Comparison of ENCODE assay signal across 8 cellular contexts in the genomic region with DNA sequence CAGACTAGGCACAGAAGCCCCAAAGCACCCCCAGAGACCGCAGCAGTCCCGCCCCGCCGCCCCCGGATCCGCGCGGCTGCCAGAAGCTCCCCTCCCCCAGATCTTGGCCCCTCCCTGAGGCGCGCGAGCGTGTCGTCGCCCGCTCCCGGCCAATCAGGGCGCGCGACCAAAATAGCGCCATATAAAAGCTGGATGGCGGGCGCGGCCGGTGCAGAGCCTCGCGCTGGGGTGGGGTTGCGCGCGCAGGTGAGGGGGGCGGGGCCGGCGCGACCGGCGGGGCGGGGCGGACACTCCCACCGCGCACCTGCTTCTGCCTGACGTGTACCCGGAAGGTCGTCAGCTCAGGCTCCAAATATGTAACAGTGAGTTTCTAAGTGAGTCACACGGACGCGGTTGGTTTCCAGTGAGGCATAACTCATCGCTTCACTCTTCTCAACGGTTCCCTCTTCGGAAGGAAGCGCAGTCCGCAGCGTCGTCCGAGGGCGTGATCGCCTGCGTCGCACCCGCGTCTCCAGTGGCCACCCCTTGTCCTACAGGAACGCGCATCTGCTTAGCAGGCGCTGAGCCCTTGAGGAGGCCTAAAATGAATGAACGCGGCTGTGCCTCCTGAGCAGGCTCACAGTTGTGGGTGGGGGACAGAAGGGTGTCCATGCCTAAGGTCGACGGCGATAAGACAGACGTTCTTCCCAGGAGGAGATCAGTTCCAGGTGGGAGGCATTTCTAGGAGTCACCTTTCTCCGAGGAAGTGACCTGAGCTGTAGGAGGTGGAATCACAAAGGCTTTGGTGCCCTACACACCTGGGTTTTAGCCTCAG. TPM values are rescaled to one million over a fixed set of nuclear protein-coding genes. Genes with fewer than 3 reads are reported as not detected.
DNase-seq lines count a peak whose midpoint lies in the region; ATAC-seq and TF ChIP-seq lines count a peak whose summit lies in the region.

No MANE protein-coding gene starts in this region.

- H3K23ac ChIP-seq in H9 (ENCODE audit: insufficient read length, low read depth, low read length) = no peak overlapping the region

- H3K56ac ChIP-seq in H9 (ENCODE audit: insufficient read length, low read depth, low read length) = peak overlapping the region; percentile 88

- H3K79me2 ChIP-seq in H9 (ENCODE audit: insufficient read depth, low read length) = no peaks in the 10 kb centered on the region

- H2BK120ac ChIP-seq in H9 (ENCODE audit: low read depth, low read length, poor library complexity, severe bottlenecking) = peak overlapping the region; percentile 99

- H3K4me1 Mint-ChIP-seq in H9 = peaks cover 28 to 32% of the 10 kb centered on the region in 2 experiments

- peak overlapping the region; percentile 81 for H3K9ac ChIP-seq in H9 (ENCODE audit: extremely low read depth, insufficient read length, low read length)

- peak overlapping the region; percentile 87 for H2BK5ac ChIP-seq in H9 (ENCODE audit: insufficient read length, low read length)

- H2BK20ac ChIP-seq in H9 (ENCODE audit: low read depth, low read length, poor library complexity, severe bottlenecking) = peak overlapping the region; percentile 61

- H3K4me1 ChIP-seq in H9 (ENCODE audit: insufficient read depth, low read length) (peaks cover 9% of the 10 kb centered on the region; the same call in 1 of the 2 replicates), gastroesophageal sphincter (peaks cover 0 to 16% (median 0%) of the 10 kb centered on the region in 3 donors), testis (no peaks in the 10 kb centered on the region)

- H3K18ac ChIP-seq in H9 (ENCODE audit: insufficient read length, low read depth, low read length) = peak overlapping the region; percentile 99

- H3K79me1 ChIP-seq in H9 (ENCODE audit: insufficient read depth, low read depth, low read length, poor library complexity, severe bottlenecking) = no peaks in the 10 kb centered on the region

- WGBS in H9 (ENCODE audit: extremely low coverage, insufficient read length, low lambda C conversion rate) = no CpG with 5 or more reads among the region's 69 CpGs
- WGBS in gastroesophageal sphincter (ENCODE audit: low coverage in 1 of 2), 2 donors = 0% methylated on average over 1 of the region's 69 CpGs; no CpG with 5 or more reads in 1 of the 2 donors
- 3 to 5% methylated on average over 42 to 69 of the region's 69 CpGs for WGBS in testis, 2 donors

- H3K27me3 ChIP-seq in GM06990 (replicated peaks; ENCODE audit: control insufficient read depth, insufficient read depth, low read length) (no peaks in the 10 kb centered on the region), H9 (ENCODE audit: insufficient read depth, low read length) (no peaks in the 10 kb centered on the region), gastroesophageal sphincter (no peaks in the 10 kb centered on the region), testis (no peaks in the 10 kb centered on the region)

- H3T11ph ChIP-seq in H9 (ENCODE audit: low read length) = peak overlapping the region; percentile 99

- H3K4me3 ChIP-seq in GM06990 (replicated peaks; ENCODE audit: low read depth, low read length) = peak overlapping the region; percentile 71
- H3K4me3 ChIP-seq in gastroesophageal sphincter = peak overlapping the region; percentile 8 to 53
- peak overlapping the region; percentile 65 to 70 for H3K4me3 ChIP-seq in testis

- peak overlapping the region; percentile 3 for H2BK12ac ChIP-seq in H9 (ENCODE audit: insufficient read length, low read depth, low read length)

- peak overlapping the region; percentile 97 for H3K14ac ChIP-seq in H9 (ENCODE audit: insufficient read depth, low read length)

- H3K27me3 Mint-ChIP-seq in H9 (ENCODE audit: low read depth) = no peaks in the 10 kb centered on the region

- H3K9me3 Mint-ChIP-seq in H9 = peaks cover 4 to 12% of the 10 kb centered on the region in 2 experiments

- H3K36me3 Mint-ChIP-seq in H9 (ENCODE audit: insufficient read depth in 1 of 3, low read depth in 3 of 3) = peaks cover 0 to 7% (median 6%) of the 10 kb centered on the region in 3 experiments; a peak in 5 of 7 replicates

- no peak for TF ChIP-seq EP300 in gastroesophageal sphincter (IDR thresholded peaks at IDR 0.05)

- H2AK5ac ChIP-seq in H9 (ENCODE audit: insufficient read length, low read length) = no peak overlapping the region

- no peak overlapping the region for H4K91ac ChIP-seq in H9 (ENCODE audit: insufficient read length, low read depth, low read length)

- H3K27ac ChIP-seq in H9 (ENCODE audit: insufficient read length, low read depth, low read length) (peak overlapping the region; percentile 89), gastroesophageal sphincter (peak overlapping the region; percentile 88 to 92 (median 90)), testis (peak overlapping the region; percentile 85 to 86)

- TF ChIP-seq CTCF in GM06990 (IDR thresholded peaks at IDR 0.05; ENCODE audit: insufficient read depth, low read length, poor library complexity, severe bottlenecking) (peak; percentile 37), H9 (conservative IDR thresholded peaks at IDR 0.05) (peak; percentile 35; the same call in 1 of the 3 replicates), gastroesophageal sphincter (IDR thresholded peaks at IDR 0.05) (peak in 1 of 4 experiments; percentile 36), testis (IDR thresholded peaks at IDR 0.05) (no peak)

- intact Hi-C loops in testis (cut with DNase I; ENCODE audit: low total_unique reads) = no loop called here

- peak overlapping the region; percentile 74 to 80 for H3K4me3 Mint-ChIP-seq in H9

- peaks cover 2% of the 10 kb centered on the region for H4K20me1 ChIP-seq in H9 (ENCODE audit: control insufficient read depth, insufficient read depth, insufficient read length)

- H2AFZ ChIP-seq in H9 (ENCODE audit: low read length) = no peak overlapping the region

- H4K5ac ChIP-seq in H9 (ENCODE audit: insufficient read length, low read depth, low read length) = peak overlapping the region; percentile 75

- peak overlapping the region; percentile 4; the same call in 1 of the 2 replicates for H3K4ac ChIP-seq in H9 (ENCODE audit: low read depth, low read length)

- ATAC-seq in gastroesophageal sphincter = peak; percentile 95

- H2BK15ac ChIP-seq in H9 (ENCODE audit: low read depth, low read length) = no peak overlapping the region

- H3K23me2 ChIP-seq in H9 (ENCODE audit: insufficient read length, low read depth, low read length, poor library complexity, severe bottlenecking) = peaks cover 4% of the 10 kb centered on the region

- H3K36me3 ChIP-seq in GM06990 (ENCODE audit: control insufficient read depth, insufficient read depth, low read length) = no peaks in the 10 kb centered on the region
- no peaks in the 10 kb centered on the region for H3K36me3 ChIP-seq in gastroesophageal sphincter
- H3K36me3 ChIP-seq in testis (ENCODE audit: low read depth, missing control alignments) = no peaks in the 10 kb centered on the region

- no peaks in the 10 kb centered on the region for H3K9me3 ChIP-seq in H9 (ENCODE audit: control insufficient read depth, low read depth, low read length)
- no peaks in the 10 kb centered on the region for H3K9me3 ChIP-seq in gastroesophageal sphincter
- no peaks in the 10 kb centered on the region for H3K9me3 ChIP-seq in testis

- H3K4me2 ChIP-seq in H9 (ENCODE audit: insufficient read depth, insufficient read length, low read length) = peak overlapping the region; percentile 68

- DNase-seq in GM06990 (ENCODE audit: extremely low read depth, insufficient read length) (peak; percentile 98), H9 (peak; percentile 97), M059J (ENCODE audit: low read depth) (peak; percentile 99), SIG-M5 (lab: John Stamatoyannopoulos, UW) (peak; percentile 96), occipital lobe (lab: John Stamatoyannopoulos, UW) (peak; percentile 39), testis (peak; percentile 93)
- DNase-seq in activated naive CD4-positive, alpha-beta T cell (lab: John Stamatoyannopoulos, UW) = peak; percentile 85 to 97 (median 92)

- peak overlapping the region; percentile 96 to 100 (median 99) for H3K27ac Mint-ChIP-seq in H9

- peak in 1 of 2 donors; percentile 41 for TF ChIP-seq POLR2A in gastroesophageal sphincter (IDR thresholded peaks at IDR 0.05)
- TF ChIP-seq POLR2A in testis (IDR thresholded peaks at IDR 0.05) = peak; percentile 1

- peak overlapping the region; percentile 15 for H4K8ac ChIP-seq in H9 (replicated peaks; ENCODE audit: insufficient read length, low read depth, low read length)

RNA-seq across cellular contexts. Expression of a gene that starts 50.6 kb away (rescaled TPM):
- total RNA-seq in H9 (2021) = 375 and 393 TPM in 2 replicates
- 139 and 224 TPM in 2 replicates for total RNA-seq in M059J (2014; rRNA removed; shearing (Covaris generic))
- total RNA-seq in gastroesophageal sphincter = 100 to 1,000 TPM in 3 of 4 donors, 10 to 100 TPM in 1; 88.0 to 190 (median 177) TPM
- 162 TPM for total RNA-seq in occipital lobe
- 100 to 1,000 TPM; 164 to 199 TPM for total RNA-seq in testis
- 129 TPM for polyA plus RNA-seq in testis (ENCODE audit: insufficient read depth, low read depth, low replicate concordance)

Comparison
In these comparisons a context has a peak if more than half of its experiments do, and no peak if none do; other contexts are left out.
1. Peak in every context shown above with its lines: DNase-seq, ATAC-seq, H3K4me3 ChIP-seq and H3K27ac ChIP-seq.
2. DNase-seq: peak in every context shown above with its lines; median percentile 99 in M059J; 98 in GM06990; 97 in H9; 96 in SIG-M5; 93 in testis; 92 in activated naive CD4-positive, alpha-beta T cell; 39 in occipital lobe.
3. CTCF ChIP-seq: peak in GM06990 (single experiment) and H9 (single experiment); none in testis (0 of 3).